8 cellular contexts compared by ENCODE assay signal in the genomic region with DNA sequence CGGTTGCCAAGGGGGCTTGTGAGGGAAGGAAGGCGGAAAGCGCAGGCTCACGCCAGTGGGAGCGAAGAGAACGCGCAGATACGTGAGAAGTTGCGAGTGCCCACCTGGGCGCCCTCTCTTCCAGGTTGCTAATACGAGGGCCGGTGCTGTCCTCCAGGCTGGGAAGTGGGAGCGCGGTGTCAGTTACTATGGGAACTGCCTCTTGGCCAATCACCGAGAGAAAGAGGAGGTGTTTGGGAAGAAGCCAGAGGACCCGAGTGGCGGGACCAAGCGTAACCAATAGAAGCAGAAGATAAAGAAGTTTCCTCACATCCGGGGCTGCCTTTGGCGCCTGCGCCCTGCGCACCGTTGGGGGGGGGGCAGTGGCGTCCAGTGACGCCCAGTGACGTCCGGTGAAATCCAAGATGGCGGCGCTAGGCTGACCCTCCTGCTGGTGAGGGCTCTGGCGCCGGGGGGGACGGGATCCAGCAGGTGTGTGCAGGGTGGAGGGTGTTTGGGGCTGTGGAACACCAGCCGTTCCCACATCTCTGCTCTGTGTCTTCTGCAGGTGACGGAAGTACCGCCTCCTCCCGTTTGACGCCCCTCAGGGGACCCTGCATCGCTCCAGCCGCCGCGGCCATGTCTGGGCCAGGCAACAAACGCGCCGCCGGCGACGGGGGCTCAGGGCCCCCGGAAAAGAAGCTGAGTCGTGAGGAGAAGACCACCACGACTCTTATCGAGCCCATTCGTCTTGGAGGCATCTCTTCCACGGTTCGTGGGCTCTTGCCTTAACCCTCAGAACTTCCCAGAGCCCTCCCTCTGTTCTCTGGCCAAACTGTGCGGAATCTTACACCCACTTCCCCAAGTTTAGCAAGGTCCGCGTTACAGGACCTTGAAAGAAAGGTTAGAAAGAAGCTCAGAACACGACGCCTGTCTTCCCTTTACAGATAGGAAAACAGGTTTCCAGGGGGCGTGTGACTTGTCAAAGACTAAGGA.
DNase-seq lines count a peak whose midpoint lies in the region; ATAC-seq and TF ChIP-seq lines count a peak whose summit lies in the region.

CFAP119 (minus strand) TSS at position 135 of the 975 bp plus-strand sequence. CDS start 314 bp downstream, outside the sequence.
RNF40 (plus strand) TSS at position 395 of the 975 bp plus-strand sequence; CDS start at position 619, 224 bp downstream.

- no peaks in the 10 kb centered on the region for H3K9me3 ChIP-seq in OCI-LY1 (ENCODE audit: low read length)

- no peaks in the 10 kb centered on the region; the same call in 1 of the 2 replicates for H3K79me2 ChIP-seq in OCI-LY1 (ENCODE audit: insufficient read depth, low read length)

- peak within 1 kb of the TSS; percentile 76 for H3K9ac ChIP-seq in OCI-LY1 (ENCODE audit: low read length)

- H3K4me1 ChIP-seq in OCI-LY1 (ENCODE audit: insufficient read depth, low read length, severe bottlenecking): peaks cover 37% of the 10 kb centered on the region

- H3K4me2 ChIP-seq in OCI-LY1 (ENCODE audit: low read length): peak within 1 kb of the TSS; percentile 90

- no peaks in the 10 kb centered on the region for H4K20me1 ChIP-seq in OCI-LY1 (ENCODE audit: insufficient read depth, low read length)

- DNase-seq in DMS 273 (lab: John Stamatoyannopoulos, UW; ENCODE audit: unreplicated experiment) (peak; percentile 99), HuH-7 (ENCODE audit: low spot score) (peak; percentile 99), activated T-cell treated with anti-CD3 and anti-CD28 coated beads for 1 hour (ENCODE audit: low read depth) (peak; percentile 77), epidermal melanocyte (ENCODE audit: insufficient read length, low spot score) (peak; percentile 100), midbrain (lab: John Stamatoyannopoulos, UW) (peak; percentile 97)
- peak; percentile 89 for DNase-seq in stimulated activated CD8-positive, alpha-beta memory T cell treated with anti-CD3 and anti-CD28 coated beads, Interleukin-15, amount 100 ng/mL, for 48 hours (ENCODE audit: low read depth in 2 of 2)

- no peak for TF ChIP-seq CTCF in OCI-LY1 (IDR thresholded peaks at IDR 0.05; ENCODE audit: low read length)

- no peaks in the 10 kb centered on the region for H3K9me2 ChIP-seq in OCI-LY1 (ENCODE audit: low read depth, low read length)

- H3K36me3 ChIP-seq in OCI-LY1 (ENCODE audit: insufficient read depth, low read length): peaks cover 63% of the 10 kb centered on the region

- H3K27me3 ChIP-seq in OCI-LY1 (ENCODE audit: insufficient read depth, low read length): no peaks in the 10 kb centered on the region

- peak; percentile 72 for ATAC-seq in GM21526 (IDR thresholded peaks at IDR 0.05; ENCODE audit: low FRiP score, unreplicated experiment)

- H3K27ac ChIP-seq in OCI-LY1 (ENCODE audit: low read depth, low read length, poor library complexity, severe bottlenecking): peak within 1 kb of the TSS; percentile 76

- no peak within 1 kb of the TSS for H2AFZ ChIP-seq in OCI-LY1 (ENCODE audit: low read length)

- peak within 1 kb of the TSS; percentile 84 for H3K4me3 ChIP-seq in OCI-LY1 (ENCODE audit: low read depth, low read length, poor library complexity, severe bottlenecking)

- no peaks in the 10 kb centered on the region for H3F3A ChIP-seq in OCI-LY1 (ENCODE audit: insufficient read depth, low read length)

Comparison
In these comparisons a context has a peak if more than half of its experiments do, and no peak if none do; other contexts are left out.
1. Peak in every context shown above with its lines: DNase-seq, ATAC-seq, H3K4me3 ChIP-seq and H3K27ac ChIP-seq.